ENCODE assay signal across 9 cellular contexts in the genomic region with DNA sequence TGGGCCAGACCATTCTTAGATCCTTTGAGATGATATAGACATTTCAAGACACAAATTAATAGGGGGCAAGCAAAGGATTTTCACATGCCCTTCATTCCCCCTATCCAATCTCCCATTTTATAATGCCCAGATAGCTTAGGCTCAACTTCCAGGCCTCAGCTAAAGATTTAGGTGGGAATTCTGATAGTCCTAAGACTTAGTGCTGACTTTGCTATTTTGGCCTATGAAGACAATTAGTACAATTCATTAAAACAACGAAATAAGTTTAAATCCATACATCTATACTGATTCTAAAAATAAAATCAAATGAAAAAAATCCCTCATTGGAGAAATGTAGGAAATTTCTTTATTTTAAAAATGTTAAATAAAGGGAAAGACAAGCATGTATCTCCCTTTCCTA.
"Had no signal": no experiment of that assay in that cellular context is flagged by ENCODE, and none has a peak within 500 bp of the region (broad histone marks: within the 10 kb centered on the region; RNA-seq: fewer than 3 reads in every experiment).

No MANE protein-coding gene starts in this region.

- H3K27me3 Mint-ChIP-seq: IgD-negative memory B cell had no signal

- H3K4me1 ChIP-seq: HAP-1 had no signal

- DNase-seq: H7, HFFc6, Karpas-422 had no signal

- H3K4me2 ChIP-seq: GM23338, KMS-11 had no signal

- H2AFZ ChIP-seq: GM23338 had no signal

- ATAC-seq: GM23338, HCT116 had no signal

- H3K9me3 ChIP-seq: HAP-1 had no signal

- H3K36me3 Mint-ChIP-seq: IgD-negative memory B cell had no signal

- H3K27ac Mint-ChIP-seq: GM23338, HFFc6, IgD-negative memory B cell had no signal

- H3K4me3 ChIP-seq: GM23338, HAP-1 had no signal

- H3K36me3 ChIP-seq: HAP-1 had no signal

- H3K27ac ChIP-seq: HL-60, KMS-11 had no signal

- H3K9ac ChIP-seq: KMS-11 had no signal

- H3K4me1 Mint-ChIP-seq: GM23338, IgD-negative memory B cell had no signal

- H3K4me3 Mint-ChIP-seq: GM23338, HFFc6, IgD-negative memory B cell had no signal
